ENCODE assay signal across 23 cellular contexts in the genomic region with DNA sequence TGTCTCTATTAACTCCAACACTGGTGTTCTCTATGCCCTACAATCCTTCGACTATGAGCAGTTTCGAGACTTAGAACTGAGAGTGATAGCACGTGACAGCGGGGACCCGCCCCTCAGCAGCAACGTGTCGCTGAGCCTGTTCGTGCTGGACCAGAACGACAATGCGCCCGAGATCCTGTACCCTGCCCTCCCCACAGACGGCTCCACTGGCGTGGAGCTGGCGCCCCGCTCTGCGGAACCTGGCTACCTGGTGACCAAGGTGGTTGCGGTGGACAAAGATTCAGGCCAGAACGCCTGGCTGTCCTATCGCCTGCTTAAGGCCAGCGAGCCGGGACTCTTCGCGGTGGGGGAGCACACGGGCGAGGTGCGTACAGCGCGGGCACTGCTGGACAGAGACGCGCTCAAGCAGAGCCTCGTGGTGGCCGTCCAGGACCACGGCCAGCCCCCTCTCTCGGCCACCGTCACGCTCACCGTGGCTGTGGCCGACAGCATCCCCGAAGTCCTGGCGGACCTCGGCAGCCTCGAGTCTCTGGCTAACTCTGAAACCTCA.
"Had no signal": no experiment of that assay in that cellular context is flagged by ENCODE, and none has a peak within 500 bp of the region (broad histone marks: within the 10 kb centered on the region; RNA-seq: fewer than 3 reads in every experiment).

No MANE protein-coding gene starts in this region.

- H3K4me2 ChIP-seq: neural progenitor cell had no signal

- H3K9ac ChIP-seq: neural progenitor cell had no signal

- H3K4me3 Mint-ChIP-seq: dendritic cell treated with granulocyte-macrophage colony-stimulating factor and Interleukin-4, amounts not matched to agents 40 ng/mL and 50 ng/mL, for 4 days; mesothelial cell of epicardium; neural progenitor cell; stimulated activated memory B cell treated with anti-CD40 and anti-IgM and Interleukin-4, amounts not matched to agents 10 μg/mL and 1 μg/mL and 100 μg/mL, for 72 hours had no signal

- DNase-seq: activated CD4-positive, alpha-beta T cell treated with anti-CD3 and anti-CD28 coated beads, Interleukin-2, amount 50 U/mL, for 1 hour; activated CD8-positive, alpha-beta memory T cell treated with anti-CD3 and anti-CD28 coated beads, Interleukin-2, amount 50 U/mL, for 4 hours; activated effector memory CD4-positive, alpha-beta T cell treated with Interleukin-2 at 50 U/mL for 16 hours; activated naive CD4-positive, alpha-beta T cell treated with anti-CD3 and anti-CD28 coated beads, Interleukin-2, amount 10 ng/mL, durations not matched to agents 7 days and 5 days; activated T-cell treated with anti-CD3 and anti-CD28 coated beads, Interleukin-2, amount 50 U/mL, for 48 hours; adrenal gland; cerebellar nuclear complex; effector CD8-positive, alpha-beta T cell; esophagus squamous epithelium; foreskin fibroblast; hippocampal formation; islet precursor cell; left colon; ovary; right lobe of liver; stimulated activated CD4-positive, alpha-beta T cell treated with anti-CD3 and anti-CD28 coated beads, Interleukin-4, amount 100 ng/mL, for 4 hours; SW 1271; thyroid gland had no signal

- H3K4me1 Mint-ChIP-seq: mesothelial cell of epicardium had no signal

- H3K27me3 ChIP-seq: adrenal gland, breast epithelium, neural progenitor cell, ovary, right lobe of liver, thyroid gland had no signal

- H3K36me3 ChIP-seq: adrenal gland, breast epithelium, ovary, right lobe of liver, thyroid gland had no signal

- H3K27ac Mint-ChIP-seq: dendritic cell treated with granulocyte-macrophage colony-stimulating factor and Interleukin-4, amounts not matched to agents 40 ng/mL and 50 ng/mL, for 4 days; mesothelial cell of epicardium; neural progenitor cell; stimulated activated memory B cell treated with anti-CD40 and anti-IgM and Interleukin-4, amounts not matched to agents 10 μg/mL and 1 μg/mL and 100 μg/mL, for 72 hours had no signal

- H3K4me3 ChIP-seq: adrenal gland, neural progenitor cell, ovary, right lobe of liver, thyroid gland had no signal

- ATAC-seq: left colon; right lobe of liver; stimulated activated memory B cell treated with anti-CD40 and anti-IgM and Interleukin-4, amounts not matched to agents 10 μg/mL and 1 μg/mL and 100 μg/mL, for 72 hours had no signal

- H2AFZ ChIP-seq: neural progenitor cell had no signal

- H3K4me1 ChIP-seq: adrenal gland, breast epithelium, neural progenitor cell, right lobe of liver, thyroid gland had no signal

- H3K27ac ChIP-seq: adrenal gland, breast epithelium, esophagus squamous epithelium, neural progenitor cell, ovary, right lobe of liver, thyroid gland had no signal
